ENCODE assay signal across 8 cellular contexts in the genomic region with DNA sequence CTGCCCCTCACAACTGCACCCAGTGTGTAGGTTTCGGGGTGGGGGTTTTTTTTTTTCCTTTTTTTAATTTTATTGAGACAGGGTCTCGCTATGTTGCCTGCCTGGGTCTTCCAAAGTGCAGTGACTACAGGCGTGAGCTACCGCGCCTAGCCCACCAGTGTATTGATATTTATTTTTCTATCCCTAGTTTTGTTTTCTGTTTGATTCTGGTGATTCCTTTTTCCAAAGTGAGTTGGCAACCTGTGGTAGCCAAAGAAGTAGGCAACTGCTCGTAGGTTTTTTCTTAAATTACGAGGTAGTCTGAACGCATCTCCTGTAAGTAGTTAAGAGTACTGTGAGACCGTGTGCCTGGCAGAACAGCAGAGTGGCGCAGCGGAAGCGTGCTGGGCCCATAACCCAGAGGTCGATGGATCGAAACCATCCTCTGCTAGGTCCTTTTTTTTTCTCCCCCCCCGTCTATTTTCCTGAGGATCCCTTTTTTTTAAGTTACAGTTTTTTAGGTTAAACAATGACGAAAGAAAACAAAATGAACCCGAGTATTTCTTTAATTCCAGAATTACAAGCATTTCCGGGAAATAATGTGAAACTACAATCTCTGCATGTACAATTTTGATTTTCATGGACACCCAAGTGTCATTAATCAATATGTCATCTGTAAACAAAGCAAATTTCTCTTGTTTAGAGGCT.
DNase-seq lines count a peak whose midpoint lies in the region; ATAC-seq and TF ChIP-seq lines count a peak whose summit lies in the region.

No MANE protein-coding gene starts in this region.

- DNase-seq in ELR (ENCODE audit: low read depth): peak; percentile 72
- peak; percentile 81 for DNase-seq in NAMALWA (ENCODE audit: low spot score)
- peak; percentile 64 for DNase-seq in activated naive CD8-positive, alpha-beta T cell treated with anti-CD3 and anti-CD28 coated beads, Interleukin-2, amount 50 U/mL, for 24 hours
- no peak for DNase-seq in left cardiac atrium
- peak; percentile 85 for DNase-seq in posterior vena cava (ENCODE audit: low spot score)

- H3K27ac ChIP-seq in SU-DHL-6 (ENCODE audit: low read depth, low read length): peak overlapping the region; percentile 93

- H3K9me2 ChIP-seq in SU-DHL-6 (replicated peaks; ENCODE audit: insufficient read depth, low read length): no peaks in the 10 kb centered on the region

- H3K4me1 Mint-ChIP-seq in activated naive CD8-positive, alpha-beta T cell treated with anti-CD3 and anti-CD28 coated beads, Interleukin-2, amount 50 U/mL, for 24 hours: peaks cover 36% of the 10 kb centered on the region

- H3K4me3 Mint-ChIP-seq in activated naive CD8-positive, alpha-beta T cell treated with anti-CD3 and anti-CD28 coated beads, Interleukin-2, amount 50 U/mL, for 24 hours: peak overlapping the region; percentile 94

- peaks cover 18% of the 10 kb centered on the region; the same call in 1 of the 2 replicates for H3K9me3 ChIP-seq in SU-DHL-6 (ENCODE audit: insufficient read depth, low read length)

- H3K9me3 Mint-ChIP-seq in activated naive CD8-positive, alpha-beta T cell treated with anti-CD3 and anti-CD28 coated beads, Interleukin-2, amount 50 U/mL, for 24 hours: peaks cover 4% of the 10 kb centered on the region

- peak overlapping the region; percentile 49 for H2AFZ ChIP-seq in SU-DHL-6 (ENCODE audit: low read depth, low read length, severe bottlenecking)

- H3K4me3 ChIP-seq in SU-DHL-6 (ENCODE audit: insufficient read depth, low read length, poor library complexity, severe bottlenecking): peak overlapping the region; percentile 58

- peak overlapping the region; percentile 75 for H3K9ac ChIP-seq in SU-DHL-6 (ENCODE audit: low read length)

- peaks cover 46% of the 10 kb centered on the region for H3F3A ChIP-seq in SU-DHL-6 (ENCODE audit: insufficient read depth)

- peaks cover 5% of the 10 kb centered on the region for H3K27me3 Mint-ChIP-seq in activated naive CD8-positive, alpha-beta T cell treated with anti-CD3 and anti-CD28 coated beads, Interleukin-2, amount 50 U/mL, for 24 hours

- peaks cover 18% of the 10 kb centered on the region for H3K36me3 ChIP-seq in SU-DHL-6 (ENCODE audit: low read length)

- peak overlapping the region; percentile 99 for H3K27ac Mint-ChIP-seq in activated naive CD8-positive, alpha-beta T cell treated with anti-CD3 and anti-CD28 coated beads, Interleukin-2, amount 50 U/mL, for 24 hours

- no peaks in the 10 kb centered on the region for H4K20me1 ChIP-seq in SU-DHL-6 (ENCODE audit: low read depth, low read length)

- ATAC-seq in activated naive CD8-positive, alpha-beta T cell treated with anti-CD3 and anti-CD28 coated beads, Interleukin-2, amount 50 U/mL, for 24 hours: no peak
- ATAC-seq in left cardiac atrium (peak; percentile 63 to 76), HG02610 (IDR thresholded peaks at IDR 0.05; ENCODE audit: unreplicated experiment) (no peak), GM21723 (IDR thresholded peaks at IDR 0.05; ENCODE audit: unreplicated experiment) (no peak)

- TF ChIP-seq CTCF in SU-DHL-6 (IDR thresholded peaks at IDR 0.05; ENCODE audit: insufficient read depth, low read length, poor library complexity, severe bottlenecking): no peak

- no peaks in the 10 kb centered on the region for H3K79me2 ChIP-seq in SU-DHL-6 (ENCODE audit: insufficient read depth, low read length)

- peaks cover 7% of the 10 kb centered on the region for H3K36me3 Mint-ChIP-seq in activated naive CD8-positive, alpha-beta T cell treated with anti-CD3 and anti-CD28 coated beads, Interleukin-2, amount 50 U/mL, for 24 hours (ENCODE audit: low read depth)

- intact Hi-C loops in left cardiac atrium (cut with DNase I): no loop called here
- intact Hi-C loops in posterior vena cava (cut with DNase I): no loop called here

- no peaks in the 10 kb centered on the region for H3K27me3 ChIP-seq in SU-DHL-6 (ENCODE audit: low read length)

- peak overlapping the region; percentile 90 for H3K4me2 ChIP-seq in SU-DHL-6 (ENCODE audit: low read depth, low read length, poor library complexity, severe bottlenecking)

Comparison
In these comparisons a context has a peak if more than half of its experiments do, and no peak if none do; other contexts are left out.
1. ATAC-seq: peak in left cardiac atrium (2 of 2); none in activated naive CD8-positive, alpha-beta T cell treated with anti-CD3 and anti-CD28 coated beads, Interleukin-2, amount 50 U/mL, for 24 hours (single experiment), HG02610 (single experiment) and GM21723 (single experiment).